ENCODE assay signal across 2 cellular contexts in the genomic region with DNA sequence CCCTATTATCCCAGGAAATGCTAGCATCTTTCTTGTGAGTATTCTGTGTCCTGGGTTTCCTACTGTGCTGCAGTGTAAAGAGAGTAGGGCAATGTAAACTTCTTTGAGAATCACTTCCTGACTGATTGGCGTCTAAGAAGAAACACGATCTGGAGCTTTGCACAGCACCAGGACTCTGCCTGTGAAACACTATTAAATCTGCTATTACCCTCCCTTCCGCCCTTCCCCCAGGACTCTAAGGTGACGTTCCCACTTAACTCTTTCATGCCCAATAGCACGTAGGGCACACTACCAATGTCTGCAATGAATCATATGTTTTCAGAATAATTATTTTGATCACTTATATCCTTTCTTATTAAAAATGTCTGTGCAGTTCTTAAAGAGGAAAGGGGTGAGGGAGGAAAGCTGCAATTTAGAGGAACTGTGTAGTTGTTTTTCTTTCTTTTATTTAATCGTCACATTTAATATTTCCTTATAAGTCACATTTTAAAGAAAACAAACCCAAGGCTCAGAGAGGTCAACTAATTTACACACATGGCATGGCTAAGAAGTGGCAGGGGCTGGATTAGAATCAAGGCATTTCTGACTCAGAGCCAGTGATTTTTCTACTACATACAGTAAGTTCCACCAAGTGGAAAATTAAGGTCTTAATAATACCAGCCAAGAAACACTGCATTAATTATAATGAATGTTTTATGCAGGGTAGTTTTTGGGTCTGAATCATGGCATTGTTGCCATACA.
TF ChIP-seq lines count a peak whose summit lies in the region.

No MANE protein-coding gene starts in this region.

TF ChIP-seq in Ishikawa, 13 proteins besides CTCF, POLR2A, EP300 and RAD21 (continued from another document):
- TF ChIP-seq, protein P1, sequence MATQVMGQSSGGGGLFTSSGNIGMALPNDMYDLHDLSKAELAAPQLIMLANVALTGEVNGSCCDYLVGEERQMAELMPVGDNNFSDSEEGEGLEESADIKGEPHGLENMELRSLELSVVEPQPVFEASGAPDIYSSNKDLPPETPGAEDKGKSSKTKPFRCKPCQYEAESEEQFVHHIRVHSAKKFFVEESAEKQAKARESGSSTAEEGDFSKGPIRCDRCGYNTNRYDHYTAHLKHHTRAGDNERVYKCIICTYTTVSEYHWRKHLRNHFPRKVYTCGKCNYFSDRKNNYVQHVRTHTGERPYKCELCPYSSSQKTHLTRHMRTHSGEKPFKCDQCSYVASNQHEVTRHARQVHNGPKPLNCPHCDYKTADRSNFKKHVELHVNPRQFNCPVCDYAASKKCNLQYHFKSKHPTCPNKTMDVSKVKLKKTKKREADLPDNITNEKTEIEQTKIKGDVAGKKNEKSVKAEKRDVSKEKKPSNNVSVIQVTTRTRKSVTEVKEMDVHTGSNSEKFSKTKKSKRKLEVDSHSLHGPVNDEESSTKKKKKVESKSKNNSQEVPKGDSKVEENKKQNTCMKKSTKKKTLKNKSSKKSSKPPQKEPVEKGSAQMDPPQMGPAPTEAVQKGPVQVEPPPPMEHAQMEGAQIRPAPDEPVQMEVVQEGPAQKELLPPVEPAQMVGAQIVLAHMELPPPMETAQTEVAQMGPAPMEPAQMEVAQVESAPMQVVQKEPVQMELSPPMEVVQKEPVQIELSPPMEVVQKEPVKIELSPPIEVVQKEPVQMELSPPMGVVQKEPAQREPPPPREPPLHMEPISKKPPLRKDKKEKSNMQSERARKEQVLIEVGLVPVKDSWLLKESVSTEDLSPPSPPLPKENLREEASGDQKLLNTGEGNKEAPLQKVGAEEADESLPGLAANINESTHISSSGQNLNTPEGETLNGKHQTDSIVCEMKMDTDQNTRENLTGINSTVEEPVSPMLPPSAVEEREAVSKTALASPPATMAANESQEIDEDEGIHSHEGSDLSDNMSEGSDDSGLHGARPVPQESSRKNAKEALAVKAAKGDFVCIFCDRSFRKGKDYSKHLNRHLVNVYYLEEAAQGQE (IDR thresholded peaks at IDR 0.05; ENCODE audit: low read depth) = no peak
- peak; percentile 79 for TF ChIP-seq TEAD4 (IDR thresholded peaks at IDR 0.05)
- TF ChIP-seq, protein P2, sequence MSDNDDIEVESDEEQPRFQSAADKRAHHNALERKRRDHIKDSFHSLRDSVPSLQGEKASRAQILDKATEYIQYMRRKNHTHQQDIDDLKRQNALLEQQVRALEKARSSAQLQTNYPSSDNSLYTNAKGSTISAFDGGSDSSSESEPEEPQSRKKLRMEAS (IDR thresholded peaks at IDR 0.05) = peak; percentile 50; the same call in 1 of the 2 replicates
- peak; percentile 44; the same call in 1 of the 2 replicates for TF ChIP-seq CEBPB (IDR thresholded peaks at IDR 0.05)
- TF ChIP-seq FOXM1 (IDR thresholded peaks at IDR 0.05; ENCODE audit: borderline replicate concordance, low read depth) = peak; percentile 78

TF ChIP-seq in SK-N-SH, 30 proteins besides CTCF, POLR2A, EP300 and RAD21 (continued from another document):
- TF ChIP-seq, protein P1 (IDR thresholded peaks at IDR 0.05; ENCODE audit: low read depth, low read length) = no peak
- TF ChIP-seq TAF1 (IDR thresholded peaks at IDR 0.05; ENCODE audit: borderline replicate concordance, low read depth, low read length) (no peak), JUND (IDR thresholded peaks at IDR 0.05) (0 out of 2 replicates have a peak, but pooled peaks have one; percentile 3), GABPA (IDR thresholded peaks at IDR 0.05; ENCODE audit: low read depth) (no peak), USF2 (IDR thresholded peaks at IDR 0.05; ENCODE audit: borderline replicate concordance, low read depth, low read length) (no peak), MEF2A (IDR thresholded peaks at IDR 0.05; ENCODE audit: borderline replicate concordance, low read depth) (no peak), YY1 (IDR thresholded peaks at IDR 0.05; ENCODE audit: low read depth) (no peak), ELF1 (IDR thresholded peaks at IDR 0.05) (peak; percentile 3; the same call in 1 of the 2 replicates), FOSL2 (IDR thresholded peaks at IDR 0.05; ENCODE audit: borderline replicate concordance, low read depth) (no peak), TCF12 (IDR thresholded peaks at IDR 0.05) (no peak; the same call in none of the 2 replicates), TEAD4 (IDR thresholded peaks at IDR 0.05; ENCODE audit: borderline replicate concordance, insufficient read depth) (no peak), NRF1 (IDR thresholded peaks at IDR 0.05; ENCODE audit: low read depth, low read length) (no peak), NFIC (IDR thresholded peaks at IDR 0.05; ENCODE audit: borderline replicate concordance) (0 out of 2 replicates have a peak, but pooled peaks have one; percentile 3), FOXJ3 (CRISPR knock-in tag; IDR thresholded peaks at IDR 0.05) (no peak), POLR2AphosphoS5 (IDR thresholded peaks at IDR 0.05; ENCODE audit: low read depth, low read length) (peak; percentile 34; the same call in 1 of the 2 replicates), SIN3A (IDR thresholded peaks at IDR 0.05; ENCODE audit: borderline replicate concordance, low read depth, low read length) (no peak), SMC3 (IDR thresholded peaks at IDR 0.05; ENCODE audit: low read depth, low read length) (no peak)
- TF ChIP-seq, protein P3, sequence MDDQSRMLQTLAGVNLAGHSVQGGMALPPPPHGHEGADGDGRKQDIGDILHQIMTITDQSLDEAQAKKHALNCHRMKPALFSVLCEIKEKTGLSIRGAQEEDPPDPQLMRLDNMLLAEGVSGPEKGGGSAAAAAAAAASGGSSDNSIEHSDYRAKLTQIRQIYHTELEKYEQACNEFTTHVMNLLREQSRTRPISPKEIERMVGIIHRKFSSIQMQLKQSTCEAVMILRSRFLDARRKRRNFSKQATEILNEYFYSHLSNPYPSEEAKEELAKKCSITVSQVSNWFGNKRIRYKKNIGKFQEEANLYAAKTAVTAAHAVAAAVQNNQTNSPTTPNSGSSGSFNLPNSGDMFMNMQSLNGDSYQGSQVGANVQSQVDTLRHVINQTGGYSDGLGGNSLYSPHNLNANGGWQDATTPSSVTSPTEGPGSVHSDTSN (IDR thresholded peaks at IDR 0.05) = peak; percentile 33; the same call in 1 of the 2 replicates
- TF ChIP-seq, protein P4, sequence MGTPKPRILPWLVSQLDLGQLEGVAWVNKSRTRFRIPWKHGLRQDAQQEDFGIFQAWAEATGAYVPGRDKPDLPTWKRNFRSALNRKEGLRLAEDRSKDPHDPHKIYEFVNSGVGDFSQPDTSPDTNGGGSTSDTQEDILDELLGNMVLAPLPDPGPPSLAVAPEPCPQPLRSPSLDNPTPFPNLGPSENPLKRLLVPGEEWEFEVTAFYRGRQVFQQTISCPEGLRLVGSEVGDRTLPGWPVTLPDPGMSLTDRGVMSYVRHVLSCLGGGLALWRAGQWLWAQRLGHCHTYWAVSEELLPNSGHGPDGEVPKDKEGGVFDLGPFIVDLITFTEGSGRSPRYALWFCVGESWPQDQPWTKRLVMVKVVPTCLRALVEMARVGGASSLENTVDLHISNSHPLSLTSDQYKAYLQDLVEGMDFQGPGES (IDR thresholded peaks at IDR 0.05; ENCODE audit: low read depth, low read length) = no peak
- TF ChIP-seq, protein P2 (IDR thresholded peaks at IDR 0.05; ENCODE audit: low read depth) = 0 out of 2 replicates have a peak, but pooled peaks have one; percentile 42
- TF ChIP-seq, protein P5, sequence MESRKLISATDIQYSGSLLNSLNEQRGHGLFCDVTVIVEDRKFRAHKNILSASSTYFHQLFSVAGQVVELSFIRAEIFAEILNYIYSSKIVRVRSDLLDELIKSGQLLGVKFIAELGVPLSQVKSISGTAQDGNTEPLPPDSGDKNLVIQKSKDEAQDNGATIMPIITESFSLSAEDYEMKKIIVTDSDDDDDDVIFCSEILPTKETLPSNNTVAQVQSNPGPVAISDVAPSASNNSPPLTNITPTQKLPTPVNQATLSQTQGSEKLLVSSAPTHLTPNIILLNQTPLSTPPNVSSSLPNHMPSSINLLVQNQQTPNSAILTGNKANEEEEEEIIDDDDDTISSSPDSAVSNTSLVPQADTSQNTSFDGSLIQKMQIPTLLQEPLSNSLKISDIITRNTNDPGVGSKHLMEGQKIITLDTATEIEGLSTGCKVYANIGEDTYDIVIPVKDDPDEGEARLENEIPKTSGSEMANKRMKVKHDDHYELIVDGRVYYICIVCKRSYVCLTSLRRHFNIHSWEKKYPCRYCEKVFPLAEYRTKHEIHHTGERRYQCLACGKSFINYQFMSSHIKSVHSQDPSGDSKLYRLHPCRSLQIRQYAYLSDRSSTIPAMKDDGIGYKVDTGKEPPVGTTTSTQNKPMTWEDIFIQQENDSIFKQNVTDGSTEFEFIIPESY (IDR thresholded peaks at IDR 0.05; ENCODE audit: borderline replicate concordance, low read depth) = no peak
